In genomic region chr10:83542774-83543291, GRCh38 we compare ENCODE assay signal across 9 cellular contexts.
DNase-seq lines count a peak whose midpoint lies in the region; ATAC-seq, FAIRE-seq and TF ChIP-seq lines count a peak whose summit lies in the region.
"Had no signal": no experiment of that assay in that cellular context is flagged by ENCODE, and none has a peak within 500 bp of the region (broad histone marks: within the 10 kb centered on the region; RNA-seq: fewer than 3 reads in every experiment).

No MANE protein-coding gene starts in this region.

- 96 to 97% methylated on average over 2 of the region's 2 CpGs for WGBS in heart right ventricle, 2 donors
- WGBS in H9 (ENCODE audit: extremely low coverage, insufficient read length, low lambda C conversion rate): no CpG with 5 or more reads among the region's 2 CpGs

- H3K79me2 ChIP-seq in H9 (ENCODE audit: insufficient read depth, low read length): no peaks in the 10 kb centered on the region

- H3K27ac Mint-ChIP-seq in osteocyte (ENCODE audit: unreplicated experiment): no peak overlapping the region
- no peak overlapping the region for H3K27ac Mint-ChIP-seq in stimulated activated effector memory CD8-positive, alpha-beta T cell treated with anti-CD3 and anti-CD28 coated beads, Interleukin-12 subunit alpha, Interleukin-12 subunit beta, amount 100 ng/mL, for 72 hours
- no peak overlapping the region for H3K27ac Mint-ChIP-seq in H9

- H2BK20ac ChIP-seq in H9 (ENCODE audit: low read depth, low read length, poor library complexity, severe bottlenecking): no peak overlapping the region

- DNase-seq in GM12891 (ENCODE audit: insufficient read length, low spot score): no peak
- DNase-seq in heart right ventricle: peak in 1 of 2 donors; percentile 31
- no peak for DNase-seq in osteocyte (ENCODE audit: extremely low spot score, unreplicated experiment)
- no peak for DNase-seq in stimulated activated effector memory CD8-positive, alpha-beta T cell treated with anti-CD3 and anti-CD28 coated beads, Interleukin-12 subunit alpha, Interleukin-12 subunit beta, amount 100 ng/mL, for 72 hours (ENCODE audit: low spot score in 2 of 2)
- no peak for DNase-seq in activated T-cell treated with anti-CD3 and anti-CD28 coated beads, Interleukin-2, amount 50 U/mL, for 4 hours
- DNase-seq in H9: no peak
- DNase-seq: DMS153 had no signal

- H2BK5ac ChIP-seq in H9 (ENCODE audit: insufficient read length, low read length): no peak overlapping the region

- H3K4me3 ChIP-seq in heart right ventricle: no peak overlapping the region

- H3T11ph ChIP-seq in H9 (ENCODE audit: low read length): no peak overlapping the region

- no peak overlapping the region for H3K18ac ChIP-seq in H9 (ENCODE audit: insufficient read length, low read depth, low read length)

- no peaks in the 10 kb centered on the region for H3K23me2 ChIP-seq in H9 (ENCODE audit: insufficient read length, low read depth, low read length, poor library complexity, severe bottlenecking)

- H3K27ac ChIP-seq in heart right ventricle: peak overlapping the region in 6 of 10 donors; percentile 49 to 87 (median 61)
- H3K27ac ChIP-seq in H9 (ENCODE audit: insufficient read length, low read depth, low read length): no peak overlapping the region

- intact Hi-C loops in heart right ventricle (cut with DNase I): loop anchor here in 1 of 10 donors (10.0 kb wide), 1 partner anchor 148 kb away; no protein-coding TSS in a partner anchor

- H4K91ac ChIP-seq in H9 (ENCODE audit: insufficient read length, low read depth, low read length): no peak overlapping the region

- H4K20me1 ChIP-seq in H9 (ENCODE audit: control insufficient read depth, insufficient read depth, insufficient read length): no peaks in the 10 kb centered on the region

- no peak overlapping the region for H4K8ac ChIP-seq in H9 (replicated peaks; ENCODE audit: insufficient read length, low read depth, low read length)

- H3K4me1 ChIP-seq in heart right ventricle (peaks cover 0 to 58% (median 28%) of the 10 kb centered on the region in 9 donors), H9 (ENCODE audit: insufficient read depth, low read length) (no peaks in the 10 kb centered on the region; the same call in none of the 2 replicates)

- H4K5ac ChIP-seq in H9 (ENCODE audit: insufficient read length, low read depth, low read length): no peak overlapping the region

- no peaks in the 10 kb centered on the region for H3K27me3 Mint-ChIP-seq in osteocyte (ENCODE audit: unreplicated experiment)
- no peaks in the 10 kb centered on the region for H3K27me3 Mint-ChIP-seq in activated T-cell treated with anti-CD3 and anti-CD28 coated beads, Interleukin-2, amount 50 U/mL, for 4 hours (ENCODE audit: low read depth)
- no peaks in the 10 kb centered on the region for H3K27me3 Mint-ChIP-seq in H9 (ENCODE audit: low read depth)

- no peak overlapping the region for H2AFZ ChIP-seq in H9 (ENCODE audit: low read length)

- no peak overlapping the region for H3K56ac ChIP-seq in H9 (ENCODE audit: insufficient read length, low read depth, low read length)

- no peak overlapping the region for H3K9ac ChIP-seq in H9 (ENCODE audit: extremely low read depth, insufficient read length, low read length)

- H3K9me3 ChIP-seq in heart right ventricle (no peaks in the 10 kb centered on the region), H9 (ENCODE audit: control insufficient read depth, low read depth, low read length) (no peaks in the 10 kb centered on the region)

- no peak overlapping the region for H3K23ac ChIP-seq in H9 (ENCODE audit: insufficient read length, low read depth, low read length)

- no peak overlapping the region for H2BK12ac ChIP-seq in H9 (ENCODE audit: insufficient read length, low read depth, low read length)

- H3K79me1 ChIP-seq in H9 (ENCODE audit: insufficient read depth, low read depth, low read length, poor library complexity, severe bottlenecking): no peaks in the 10 kb centered on the region

- no peaks in the 10 kb centered on the region for H3K36me3 ChIP-seq in heart right ventricle

- ATAC-seq in GM21447 (IDR thresholded peaks at IDR 0.05; ENCODE audit: unreplicated experiment) (peak; percentile 47), HG03558 (IDR thresholded peaks at IDR 0.05; ENCODE audit: extremely low read depth, unreplicated experiment) (peak; percentile 40), heart right ventricle (peak in 1 of 8 donors; percentile 42)
- no peak for ATAC-seq in stimulated activated effector memory CD8-positive, alpha-beta T cell treated with anti-CD3 and anti-CD28 coated beads, Interleukin-12 subunit alpha, Interleukin-12 subunit beta, amount 100 ng/mL, for 72 hours
- no peak for ATAC-seq in activated T-cell treated with anti-CD3 and anti-CD28 coated beads, Interleukin-2, amount 50 U/mL, for 4 hours

- no peak overlapping the region for H3K4me2 ChIP-seq in H9 (ENCODE audit: insufficient read depth, insufficient read length, low read length)

- H2BK15ac ChIP-seq in H9 (ENCODE audit: low read depth, low read length): no peak overlapping the region

- no peak overlapping the region for H3K14ac ChIP-seq in H9 (ENCODE audit: insufficient read depth, low read length)

- H2BK120ac ChIP-seq in H9 (ENCODE audit: low read depth, low read length, poor library complexity, severe bottlenecking): no peak overlapping the region

- H3K4ac ChIP-seq in H9 (ENCODE audit: low read depth, low read length): no peak overlapping the region

- H3K4me1 Mint-ChIP-seq in osteocyte (ENCODE audit: unreplicated experiment): peaks cover 59% of the 10 kb centered on the region
- no peaks in the 10 kb centered on the region for H3K4me1 Mint-ChIP-seq in stimulated activated effector memory CD8-positive, alpha-beta T cell treated with anti-CD3 and anti-CD28 coated beads, Interleukin-12 subunit alpha, Interleukin-12 subunit beta, amount 100 ng/mL, for 72 hours
- no peaks in the 10 kb centered on the region for H3K4me1 Mint-ChIP-seq in activated T-cell treated with anti-CD3 and anti-CD28 coated beads, Interleukin-2, amount 50 U/mL, for 4 hours (ENCODE audit: low read depth)
- peaks cover 36 to 41% of the 10 kb centered on the region in 2 experiments for H3K4me1 Mint-ChIP-seq in H9

- H3K9me3 Mint-ChIP-seq in osteocyte (ENCODE audit: unreplicated experiment) (peaks cover 2% of the 10 kb centered on the region), H9 (no peaks in the 10 kb centered on the region)
- no peaks in the 10 kb centered on the region for H3K9me3 Mint-ChIP-seq in stimulated activated effector memory CD8-positive, alpha-beta T cell treated with anti-CD3 and anti-CD28 coated beads, Interleukin-12 subunit alpha, Interleukin-12 subunit beta, amount 100 ng/mL, for 72 hours
- no peaks in the 10 kb centered on the region for H3K9me3 Mint-ChIP-seq in activated T-cell treated with anti-CD3 and anti-CD28 coated beads, Interleukin-2, amount 50 U/mL, for 4 hours

- TF ChIP-seq CTCF in heart right ventricle (IDR thresholded peaks at IDR 0.05) (no peak), osteocyte (IDR thresholded peaks at IDR 0.05) (no peak), H9 (conservative IDR thresholded peaks at IDR 0.05) (no peak)

- no peak for TF ChIP-seq POLR2A in GM12891 (IDR thresholded peaks at IDR 0.05; ENCODE audit: low read depth, low read length)

- peak; percentile 50 for FAIRE-seq in GM12891 (lab: Jason Lieb, UNC)

- H3K4me3 Mint-ChIP-seq in osteocyte (ENCODE audit: unreplicated experiment) (no peak overlapping the region), H9 (no peak overlapping the region)
- H3K4me3 Mint-ChIP-seq in stimulated activated effector memory CD8-positive, alpha-beta T cell treated with anti-CD3 and anti-CD28 coated beads, Interleukin-12 subunit alpha, Interleukin-12 subunit beta, amount 100 ng/mL, for 72 hours: no peak overlapping the region
- H3K4me3 Mint-ChIP-seq in activated T-cell treated with anti-CD3 and anti-CD28 coated beads, Interleukin-2, amount 50 U/mL, for 4 hours: no peak overlapping the region

- H3K27me3 ChIP-seq in heart right ventricle (no peaks in the 10 kb centered on the region), H9 (ENCODE audit: insufficient read depth, low read length) (no peaks in the 10 kb centered on the region)

- no peaks in the 10 kb centered on the region for H3K36me3 Mint-ChIP-seq in osteocyte (ENCODE audit: unreplicated experiment)
- H3K36me3 Mint-ChIP-seq in stimulated activated effector memory CD8-positive, alpha-beta T cell treated with anti-CD3 and anti-CD28 coated beads, Interleukin-12 subunit alpha, Interleukin-12 subunit beta, amount 100 ng/mL, for 72 hours: no peaks in the 10 kb centered on the region
- H3K36me3 Mint-ChIP-seq in activated T-cell treated with anti-CD3 and anti-CD28 coated beads, Interleukin-2, amount 50 U/mL, for 4 hours (ENCODE audit: insufficient read depth): no peaks in the 10 kb centered on the region
- no peaks in the 10 kb centered on the region for H3K36me3 Mint-ChIP-seq in H9 (ENCODE audit: insufficient read depth in 1 of 3, low read depth in 3 of 3)

- no peak overlapping the region for H2AK5ac ChIP-seq in H9 (ENCODE audit: insufficient read length, low read length)

TF ChIP-seq in GM12891, 5 proteins besides CTCF, POLR2A, EP300 and RAD21:
- TF ChIP-seq SPI1 (IDR thresholded peaks at IDR 0.05; ENCODE audit: low read depth, low read length) (no peak), TAF1 (IDR thresholded peaks at IDR 0.05; ENCODE audit: low read depth, low read length) (no peak), POU2F2 (IDR thresholded peaks at IDR 0.05; ENCODE audit: low read depth, low read length) (peak; percentile 74), POLR2AphosphoS5 (IDR thresholded peaks at IDR 0.05; ENCODE audit: low read depth, low read length) (no peak)

Comparison
In these comparisons a context has a peak if more than half of its experiments do, and no peak if none do; other contexts are left out.
1. ATAC-seq: peak in GM21447 (single experiment) and HG03558 (single experiment); none in stimulated activated effector memory CD8-positive, alpha-beta T cell treated with anti-CD3 and anti-CD28 coated beads, Interleukin-12 subunit alpha, Interleukin-12 subunit beta, amount 100 ng/mL, for 72 hours (single experiment) and activated T-cell treated with anti-CD3 and anti-CD28 coated beads, Interleukin-2, amount 50 U/mL, for 4 hours (0 of 2).